In genomic region chr4:77366876-77367275, GRCh38 we compare ENCODE assay signal across 8 cellular contexts.
DNase-seq lines count a peak whose midpoint lies in the region; ATAC-seq, FAIRE-seq and TF ChIP-seq lines count a peak whose summit lies in the region.
"Not testable (repeated sequence)": the region's sequence is repeated elsewhere in the genome, so short reads cannot be mapped to it uniquely, and the experiment has no call there.

No MANE protein-coding gene starts in this region.

- DNase-seq in AG10803 (ENCODE audit: low read depth); K562 (ENCODE audit: extremely low read depth in 1 of 4, low spot score in 3 of 4); heart left ventricle; progenitor cell of endocrine pancreas (ENCODE audit: low spot score, unreplicated experiment): not testable (repeated sequence)

- TF ChIP-seq RAD21 in K562 (CRISPR knock-in tag; conservative IDR thresholded peaks at IDR 0.05 in 1 of 2, IDR thresholded peaks at IDR 0.05 in 1 of 2): not testable (repeated sequence)

- H2AFZ ChIP-seq in OCI-LY1 (ENCODE audit: low read length); K562 (ENCODE audit: low read depth, low read length): not testable (repeated sequence)

- H3K9me3 Mint-ChIP-seq in progenitor cell of endocrine pancreas (ENCODE audit: low read depth): not testable (repeated sequence)

- in situ Hi-C loops in K562 (cut with MboI): not testable (repeated sequence)

- TF ChIP-seq EP300 in K562 (IDR thresholded peaks at IDR 0.05; ENCODE audit: low read length): not testable (repeated sequence)

- 0% methylated on average over 3 of the region's 4 CpGs for WGBS in K562 (ENCODE audit: insufficient coverage, low coverage, missing lambda C conversion rate)
- WGBS in heart left ventricle, 4 donors: 30 to 67% (median 64%) methylated on average over 1 to 3 of the region's 4 CpGs

- not testable (repeated sequence) for H3K4me1 Mint-ChIP-seq in progenitor cell of endocrine pancreas (ENCODE audit: low read depth)

- not testable (repeated sequence) for H3K27me3 ChIP-seq in OCI-LY1 (ENCODE audit: insufficient read depth, low read length); K562 (ENCODE audit: control insufficient read depth in 2 of 2, insufficient read depth in 2 of 2, low read length in 2 of 2); heart left ventricle

- not testable (repeated sequence) for H3K4me2 ChIP-seq in OCI-LY1 (ENCODE audit: low read length); K562 (ENCODE audit: insufficient read depth, low read length)

- ATAC-seq in GM18907 (IDR thresholded peaks at IDR 0.05; ENCODE audit: unreplicated experiment) (peak; percentile 78), GM21723 (IDR thresholded peaks at IDR 0.05; ENCODE audit: unreplicated experiment) (peak; percentile 84), HG03025 (IDR thresholded peaks at IDR 0.05; ENCODE audit: low FRiP score, unreplicated experiment) (peak; percentile 65), K562 (peak; percentile 99), heart left ventricle (peak; percentile 20 to 68 (median 50))

- H3K36me3 ChIP-seq in OCI-LY1 (ENCODE audit: insufficient read depth, low read length); K562 (ENCODE audit: control insufficient read depth, insufficient read depth, low read length); heart left ventricle: not testable (repeated sequence)

- not testable (repeated sequence) for TF ChIP-seq POLR2A in K562 (conservative IDR thresholded peaks at IDR 0.05); heart left ventricle (IDR thresholded peaks at IDR 0.05)

- H3K4me3 ChIP-seq in AG10803 (ENCODE audit: low read length); OCI-LY1 (ENCODE audit: low read depth, low read length, poor library complexity, severe bottlenecking); K562; heart left ventricle: not testable (repeated sequence)

- POLR2A ChIA-PET in K562 (lab: Yijun Ruan, JAX): interaction anchor here (0.7 kb wide), 1 partner anchor 956 kb away, joined by 3 read pairs; no protein-coding TSS in a partner anchor

- intact Hi-C loops in K562 (cut with micrococcal nuclease): loop anchor here (5.0 kb wide), 1 partner anchor 65 kb away; no protein-coding TSS in a partner anchor
- intact Hi-C loops in heart left ventricle (cut with DNase I): not testable (repeated sequence)

- peak; percentile 97 for FAIRE-seq in K562 (lab: Jason Lieb, UNC)

- H3K4me3 Mint-ChIP-seq in progenitor cell of endocrine pancreas (ENCODE audit: low read depth): not testable (repeated sequence)

- not testable (repeated sequence) for H3K27me3 Mint-ChIP-seq in progenitor cell of endocrine pancreas

- peak; percentile 13; the same call in 1 of the 2 replicates for TF ChIP-seq CTCF in AG10803 (conservative IDR thresholded peaks at IDR 0.05; ENCODE audit: low read length)
- TF ChIP-seq CTCF in OCI-LY1 (IDR thresholded peaks at IDR 0.05; ENCODE audit: low read length): peak; percentile 28; the same call in 1 of the 2 replicates
- TF ChIP-seq CTCF in K562 (IDR thresholded peaks at IDR 0.05 in 2 of 3, conservative IDR thresholded peaks at IDR 0.05 in 1 of 3; ENCODE audit: insufficient read depth in 2 of 3, low read depth in 1 of 3, low read length in 3 of 3): not testable (repeated sequence)
- TF ChIP-seq CTCF in heart left ventricle (IDR thresholded peaks at IDR 0.05): peak in 4 of 12 donors; percentile 12 to 27 (median 17)
- peak; percentile 32 for TF ChIP-seq CTCF in progenitor cell of endocrine pancreas (IDR thresholded peaks at IDR 0.05; ENCODE audit: unreplicated experiment)

- not testable (repeated sequence) for H3F3A ChIP-seq in OCI-LY1 (ENCODE audit: insufficient read depth, low read length)

- H3K4me1 ChIP-seq in OCI-LY1 (ENCODE audit: insufficient read depth, low read length, severe bottlenecking); K562 (replicated peaks in 1 of 2; ENCODE audit: control insufficient read depth in 2 of 2, insufficient read depth in 2 of 2, low read length in 2 of 2); heart left ventricle: not testable (repeated sequence)

- H3K9me1 ChIP-seq in K562 (ENCODE audit: control insufficient read depth, insufficient read depth, low read length): not testable (repeated sequence)

- H3K9me2 ChIP-seq in OCI-LY1 (ENCODE audit: low read depth, low read length): not testable (repeated sequence)

- H3K27ac ChIP-seq in OCI-LY1 (ENCODE audit: low read depth, low read length, poor library complexity, severe bottlenecking); K562 (ENCODE audit: extremely low read depth, low read depth, low read length); heart left ventricle: not testable (repeated sequence)

- not testable (repeated sequence) for H3K27ac Mint-ChIP-seq in progenitor cell of endocrine pancreas

- not testable (repeated sequence) for H3K36me3 Mint-ChIP-seq in progenitor cell of endocrine pancreas (ENCODE audit: insufficient read depth)

- BruUV-seq in K562 (replicated peaks; lab: Mats Ljungman, UMichigan): not testable (repeated sequence)

- H4K20me1 ChIP-seq in OCI-LY1 (ENCODE audit: insufficient read depth, low read length); K562 (replicated peaks; ENCODE audit: control insufficient read depth, insufficient read depth, low read length): not testable (repeated sequence)

- CTCF ChIA-PET in K562 (lab: Yijun Ruan, JAX; ENCODE audit: low intra/inter-chr PET ratio): interaction anchor here (0.7 kb wide), 1 partner anchor 234 kb away, joined by 3 read pairs; no protein-coding TSS in a partner anchor

- H3K9ac ChIP-seq in OCI-LY1 (ENCODE audit: low read length); K562 (ENCODE audit: insufficient read depth in 1 of 2, low read depth in 2 of 2, low read length in 2 of 2): not testable (repeated sequence)

- not testable (repeated sequence) for H3K79me2 ChIP-seq in OCI-LY1 (ENCODE audit: insufficient read depth, low read length); K562 (ENCODE audit: control insufficient read depth, insufficient read depth, low read length)

- not testable (repeated sequence) for H3K9me3 ChIP-seq in OCI-LY1 (ENCODE audit: low read length); K562 (replicated peaks; ENCODE audit: control insufficient read depth, insufficient read depth, low read depth, low read length); heart left ventricle
